In genomic region chr14:101972126-101972785, GRCh38 we compare ENCODE assay signal across 9 cellular contexts. TPM values are rescaled to one million over a fixed set of nuclear protein-coding genes. Genes with fewer than 3 reads are reported as not detected.
A peak's percentile ranks its signal among the peaks of the same experiment; 100 is the strongest.
DNase-seq lines count a peak whose midpoint lies in the region; ATAC-seq, FAIRE-seq and TF ChIP-seq lines count a peak whose summit lies in the region.
"Had no signal": no experiment of that assay in that cellular context is flagged by ENCODE, and none has a peak within 500 bp of the region (broad histone marks: within the 10 kb centered on the region; RNA-seq: fewer than 3 reads in every experiment).

No MANE protein-coding gene starts in this region.

- intact Hi-C loops in spleen (cut with DNase I; ENCODE audit: low total_unique reads), result no loop called here

- no peaks in the 10 kb centered on the region for H3K27me3 ChIP-seq in spleen (replicated peaks in 1 of 7)
- H3K27me3 ChIP-seq: neutrophil had no signal

- DNase-seq in D341Med (ENCODE audit: low spot score) (peak; percentile 65), NCI-H1048 (lab: John Stamatoyannopoulos, UW) (peak; percentile 33), brain pericyte (ENCODE audit: low read depth, low spot score) (peak; percentile 91), iris pigment epithelial cell (ENCODE audit: low read depth) (peak; percentile 100), spleen (no peak), NCI-H187 treated with DMSO at 0.1 percent for 48 hours (lab: John Stamatoyannopoulos, UW) (no peak), GM12892 (ENCODE audit: insufficient read length) (no peak)

- FAIRE-seq in GM12892 (lab: Jason Lieb, UNC), result no peak

- H3K27ac ChIP-seq in spleen, result peak overlapping the region; percentile 4 to 69 (median 62)

- H3K4me1 ChIP-seq in spleen, result peaks cover 23 to 83% (median 51%) of the 10 kb centered on the region in 6 donors

- WGBS in spleen, 5 donors, result 41 to 66% (median 47%) methylated on average over 8 to 9 of the region's 9 CpGs

- H3K36me3 ChIP-seq in spleen, result peaks cover 0 to 54% (median 14%) of the 10 kb centered on the region in 6 donors

- H3K9me3 ChIP-seq in spleen, result no peaks in the 10 kb centered on the region
- H3K9me3 ChIP-seq: neutrophil had no signal

- no peak overlapping the region for H3K4me3 ChIP-seq in spleen

- no peak for ATAC-seq in GM21529 (IDR thresholded peaks at IDR 0.05; ENCODE audit: unreplicated experiment)

- TF ChIP-seq CTCF in spleen (IDR thresholded peaks at IDR 0.05 in 8 of 11, conservative IDR thresholded peaks at IDR 0.05 in 3 of 11), result no peak

- TF ChIP-seq POLR2A in spleen (IDR thresholded peaks at IDR 0.05) (no peak), GM12892 (IDR thresholded peaks at IDR 0.05; ENCODE audit: low read depth, low read length) (no peak)

RNA-seq across cellular contexts. Expression of gene DYNC1H1, which starts 7.9 kb away (rescaled TPM):
- 100 to 1,000 TPM; 270 to 446 (median 403) TPM for total RNA-seq in spleen
- 10 to 100 TPM; 65.9 to 85.8 (median 70.5) TPM for polyA plus RNA-seq in spleen
- polyA plus RNA-seq in GM12892 (2012; ENCODE audit: missing spikeins), result 83.7 TPM

Comparison
In these comparisons a context has a peak if more than half of its experiments do, and no peak if none do; other contexts are left out.
1. DNase-seq: peak in D341Med (single experiment), NCI-H1048 (single experiment), brain pericyte (single experiment) and iris pigment epithelial cell (single experiment); none in spleen (single experiment), NCI-H187 treated with DMSO at 0.1 percent for 48 hours (single experiment) and GM12892 (single experiment).